11 cellular contexts compared by ENCODE assay signal in genomic region chr18:50866765-50867164, GRCh38. TPM values are rescaled to one million over a fixed set of nuclear protein-coding genes. Genes with fewer than 3 reads are reported as not detected.
DNase-seq lines count a peak whose midpoint lies in the region; TF ChIP-seq lines count a peak whose summit lies in the region.
"Had no signal": no experiment of that assay in that cellular context is flagged by ENCODE, and none has a peak within 500 bp of the region (broad histone marks: within the 10 kb centered on the region; RNA-seq: fewer than 3 reads in every experiment).

No MANE protein-coding gene starts in this region.

- H3F3A ChIP-seq in PC-9 (ENCODE audit: insufficient read depth, low read depth) = peaks cover 23% of the 10 kb centered on the region

- DNase-seq in NCI-H526 (lab: John Stamatoyannopoulos, UW) = peak; percentile 7 to 21
- no peak for DNase-seq in NCI-H526 treated with DMSO at 0.1 percent for 48 hours (lab: John Stamatoyannopoulos, UW)
- DNase-seq in PC-9 = no peak
- DNase-seq in fibroblast of the aortic adventitia (ENCODE audit: low read depth) = peak; percentile 46
- peak; percentile 60 for DNase-seq in superior temporal gyrus (ENCODE audit: extremely low spot score)
- DNase-seq in T-helper 9 cell = no peak
- no peak for DNase-seq in tibial artery
- DNase-seq in EL = no peak
- DNase-seq: activated naive CD4-positive, alpha-beta T cell treated with anti-CD3 and anti-CD28 coated beads, Interleukin-2, amount 10 ng/mL, durations not matched to agents 7 days and 5 days; SJCRH30; stimulated activated naive CD8-positive, alpha-beta T cell treated with anti-CD3 and anti-CD28 coated beads, Interleukin-15, amount 100 ng/mL, for 72 hours had no signal

- peak; percentile 42; the same call in 1 of the 2 replicates for TF ChIP-seq CTCF in PC-9 (conservative IDR thresholded peaks at IDR 0.05)
- TF ChIP-seq CTCF in fibroblast of the aortic adventitia (IDR thresholded peaks at IDR 0.05; ENCODE audit: insufficient read depth, low read length) = peak; percentile 18
- TF ChIP-seq CTCF in tibial artery (IDR thresholded peaks at IDR 0.05) = peak in 1 of 2 experiments; percentile 7

- intact Hi-C loops in PC-9 (cut with micrococcal nuclease; ENCODE audit: unreplicated experiment) (loop anchor here (2.0 kb wide), 1 partner anchor 46 kb away; the partner anchor contains the start of gene MRO), tibial artery (cut with DNase I; ENCODE audit: low total_unique reads) (no loop called here)

- H3K9me2 ChIP-seq in PC-9 (ENCODE audit: insufficient read depth) = no peaks in the 10 kb centered on the region

- H4K20me1 ChIP-seq in PC-9 (ENCODE audit: insufficient read depth) = no peaks in the 10 kb centered on the region

- H3K4me1 ChIP-seq in PC-9 (replicated peaks; ENCODE audit: insufficient read depth) (peaks cover 35% of the 10 kb centered on the region), tibial artery (no peaks in the 10 kb centered on the region)

- H3K4me2 ChIP-seq in PC-9 = no peak overlapping the region

- H3K27ac ChIP-seq in PC-9 (no peak overlapping the region), tibial artery (no peak overlapping the region)
- H3K27ac ChIP-seq: SJCRH30 had no signal

- CTCF ChIA-PET in PC-9 (lab: Charles Lee) = no interaction called here

- H2AFZ ChIP-seq in PC-9 = no peak overlapping the region

- no peaks in the 10 kb centered on the region for H3K79me2 ChIP-seq in PC-9 (ENCODE audit: low read depth)

- H3K36me3 ChIP-seq in PC-9 (ENCODE audit: low read depth) (no peaks in the 10 kb centered on the region), tibial artery (no peaks in the 10 kb centered on the region)
- H3K36me3 ChIP-seq: SJCRH30 had no signal

- POLR2A ChIA-PET in PC-9 (lab: Charles Lee; ENCODE audit: unreplicated experiment) = no interaction called here

- no TSS peak for BruUV-seq in PC-9 (replicated peaks; lab: Mats Ljungman, UMichigan)

- H3K4me3 ChIP-seq in PC-9 (no peak overlapping the region), fibroblast of the aortic adventitia (ENCODE audit: low read depth, low read length) (no peak overlapping the region), tibial artery (no peak overlapping the region)
- H3K4me3 ChIP-seq: SJCRH30 had no signal

- H3K9me3 ChIP-seq in PC-9 (ENCODE audit: insufficient read depth, low read depth) (no peaks in the 10 kb centered on the region), tibial artery (no peaks in the 10 kb centered on the region)
- H3K9me3 ChIP-seq: SJCRH30 had no signal

- H3K27me3 ChIP-seq in PC-9 (ENCODE audit: insufficient read depth, low read depth) = no peaks in the 10 kb centered on the region
- H3K27me3 ChIP-seq in tibial artery = no peaks in the 10 kb centered on the region
- H3K27me3 ChIP-seq: SJCRH30 had no signal

RNA-seq across cellular contexts. Expression of gene ME2, which starts 12.2 kb away (rescaled TPM):
- total RNA-seq in PC-9 (2021) (24.6 and 27.9 TPM in 2 replicates), fibroblast of the aortic adventitia (ENCODE audit: low replicate concordance) (37.9 and 48.6 TPM in 2 replicates)

RNA-seq across cellular contexts. Expression of gene MRO, which starts 46.9 kb away (rescaled TPM):
- total RNA-seq in PC-9 (2021) = not detected in 2 replicates
- under 0.01 and 6.5 TPM in 2 replicates for total RNA-seq in fibroblast of the aortic adventitia (ENCODE audit: low replicate concordance)

Comparison
In these comparisons a context has a peak if more than half of its experiments do, and no peak if none do; other contexts are left out.
1. DNase-seq: peak in NCI-H526 (2 of 2), fibroblast of the aortic adventitia (single experiment) and superior temporal gyrus (single experiment); none in NCI-H526 treated with DMSO at 0.1 percent for 48 hours (single experiment), PC-9 (0 of 2), T-helper 9 cell (single experiment), tibial artery (0 of 2) and EL (single experiment).